ENCODE assay signal across 35 cellular contexts in genomic region chr1:170866646-170867045, GRCh38.
"Had no signal": no experiment of that assay in that cellular context is flagged by ENCODE, and none has a peak within 500 bp of the region (broad histone marks: within the 10 kb centered on the region; RNA-seq: fewer than 3 reads in every experiment).

No MANE protein-coding gene starts in this region.

- H3K36me3 ChIP-seq: MG63 had no signal

- H3K9me3 ChIP-seq: MG63 had no signal

- DNase-seq: Karpas-422, Kasumi-1, KBM-7, KG1, MG63, MM.1S, MV-4-11, NCI-H1048, NCI-H1092, NCI-H1092 treated with DMSO at 0.1 percent for 48 hours, NCI-H1105, NCI-H1105 treated with DMSO at 0.1 percent for 48 hours, NCI-H1417, NCI-H1417 treated with DMSO at 0.1 percent for 48 hours, NCI-H1436, NCI-H1436 treated with DMSO at 0.1 percent for 48 hours, NCI-H146, NCI-H1694, NCI-H1694 treated with DMSO at 0.1 percent for 48 hours, NCI-H187, NCI-H187 treated with DMSO at 0.1 percent for 48 hours, NCI-H1930, NCI-H2029, NCI-H2029 treated with DMSO at 0.1 percent for 48 hours, NCI-H2081, NCI-H2081 treated with DMSO at 0.1 percent for 48 hours, NCI-H2107, NCI-H2171, NCI-H2171 treated with DMSO at 0.1 percent for 48 hours, NCI-H2227 treated with DMSO at 0.1 percent for 48 hours, NCI-H226, NCI-H345, NCI-H446, NCI-H446 treated with DMSO at 0.1 percent for 48 hours had no signal

- H3K27me3 ChIP-seq: MG63 had no signal

- H3K4me3 ChIP-seq: MG63 had no signal

- H3K27ac ChIP-seq: KMS-11 had no signal
